13 cellular contexts compared by ENCODE assay signal in the genomic region with DNA sequence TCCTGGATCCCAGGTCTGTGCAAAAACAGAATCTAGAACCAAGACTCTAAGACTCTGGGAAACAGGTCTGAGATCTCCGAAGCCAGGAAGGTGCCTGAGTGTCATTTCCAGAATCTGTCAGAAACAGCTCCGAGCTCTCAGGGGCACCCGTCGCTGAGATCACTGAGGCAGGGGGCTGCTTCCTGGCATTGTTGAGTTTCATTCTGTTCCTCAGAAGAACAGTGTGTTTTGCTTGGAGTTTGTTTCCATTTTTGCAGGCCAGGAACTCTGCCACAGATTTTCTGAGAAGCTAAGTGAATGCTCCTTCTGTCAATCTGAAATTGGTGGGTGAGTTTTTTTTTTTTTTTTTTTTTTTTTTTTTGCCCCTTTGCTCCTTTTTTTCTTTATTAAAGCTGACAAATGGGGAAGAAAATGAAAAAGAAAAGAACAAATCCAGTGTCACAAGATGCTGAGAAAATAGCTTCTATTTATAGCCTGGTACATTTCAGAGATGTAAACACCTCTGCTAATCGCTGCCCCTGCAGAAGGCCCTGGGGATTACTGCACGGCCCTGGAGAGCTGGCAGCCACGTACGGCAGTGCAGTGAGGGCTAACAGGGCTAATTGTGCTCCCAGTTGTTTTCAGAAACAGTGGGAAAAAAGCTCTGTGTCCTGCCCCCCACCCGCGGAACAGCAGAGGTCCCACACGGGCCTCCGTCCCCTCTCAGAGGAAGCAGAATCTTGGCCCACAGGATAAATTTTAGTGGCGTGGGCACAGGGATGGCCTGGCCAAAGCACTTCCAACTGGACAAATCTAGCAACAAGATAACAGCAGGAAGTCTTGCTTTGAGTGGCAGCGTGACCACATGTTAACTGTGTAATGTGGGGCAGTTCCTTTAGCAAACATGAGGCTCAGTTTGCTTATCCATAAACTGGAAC.
DNase-seq lines count a peak whose midpoint lies in the region; ATAC-seq and TF ChIP-seq lines count a peak whose summit lies in the region.
"Had no signal": no experiment of that assay in that cellular context is flagged by ENCODE, and none has a peak within 500 bp of the region (broad histone marks: within the 10 kb centered on the region; RNA-seq: fewer than 3 reads in every experiment).

No MANE protein-coding gene starts in this region.

- no peaks in the 10 kb centered on the region for H3K9me3 ChIP-seq in muscle layer of colon (ENCODE audit: low read length)

- ATAC-seq in GM18505 (IDR thresholded peaks at IDR 0.05; ENCODE audit: unreplicated experiment) (no peak), HG03354 (IDR thresholded peaks at IDR 0.05; ENCODE audit: poor library complexity, severe bottlenecking, unreplicated experiment) (no peak)

- DNase-seq in AG08396 (ENCODE audit: low spot score): peak; percentile 64
- peak; percentile 60 for DNase-seq in NCI-H1436 (lab: John Stamatoyannopoulos, UW)
- DNase-seq in caudate nucleus (lab: John Stamatoyannopoulos, UW): peak in 6 of 61 donors; percentile 5 to 25 (median 9)
- no peak for DNase-seq in KG1 (lab: John Stamatoyannopoulos, UW)
- DNase-seq in COLO829 (ENCODE audit: low spot score): no peak
- DNase-seq: activated effector memory CD4-positive, alpha-beta T cell treated with Interleukin-2 at 50 U/mL for 16 hours; H9; stimulated activated CD4-positive, alpha-beta T cell treated with anti-CD3 and anti-CD28 coated beads, Interleukin-2, amount 100 ng/mL, for 48 hours; T-helper 2 cell had no signal

- no peaks in the 10 kb centered on the region for H3K27me3 ChIP-seq in muscle layer of colon (ENCODE audit: control insufficient read depth in 1 of 2, insufficient read depth in 2 of 2, low read length in 2 of 2)

- no peak overlapping the region for H3K9ac ChIP-seq in muscle layer of colon (ENCODE audit: low read length)

- H3K27ac ChIP-seq in caudate nucleus (ENCODE audit: low read depth, low read length): peak overlapping the region; percentile 91
- H3K27ac ChIP-seq in muscle layer of colon (ENCODE audit: low read depth, low read length): peak overlapping the region; percentile 88
- H3K27ac ChIP-seq: epithelial cell of prostate had no signal

- no peak for TF ChIP-seq POLR2A in GM18505 (IDR thresholded peaks at IDR 0.05; ENCODE audit: borderline replicate concordance, extremely low read depth, insufficient read depth, insufficient read length)

- H3K4me3 ChIP-seq in muscle layer of colon (ENCODE audit: low read depth in 1 of 2, low read length in 2 of 2): no peak overlapping the region

- H3K36me3 ChIP-seq in muscle layer of colon (ENCODE audit: insufficient read depth, low read length): no peaks in the 10 kb centered on the region

- peaks cover 16% of the 10 kb centered on the region for H3K4me1 ChIP-seq in muscle layer of colon (ENCODE audit: insufficient read depth, low read length)

Comparison
In these comparisons a context has a peak if more than half of its experiments do, and no peak if none do; other contexts are left out.
1. DNase-seq: peak in AG08396 (single experiment) and NCI-H1436 (single experiment); none in KG1 (single experiment) and COLO829 (single experiment).